ENCODE assay signal across 1 cellular context in genomic region chr14:104280902-104281767, GRCh38.
TF ChIP-seq lines count a peak whose summit lies in the region.

No MANE protein-coding gene starts in this region.

TF ChIP-seq in IMR-90, 13 proteins besides CTCF, POLR2A, EP300 and RAD21 (continued from another document):
- TF ChIP-seq USF2 (IDR thresholded peaks at IDR 0.05; ENCODE audit: low read depth, low read length): no peak
